Comparison of ENCODE assay signal across 1 cellular context in the genomic region with DNA sequence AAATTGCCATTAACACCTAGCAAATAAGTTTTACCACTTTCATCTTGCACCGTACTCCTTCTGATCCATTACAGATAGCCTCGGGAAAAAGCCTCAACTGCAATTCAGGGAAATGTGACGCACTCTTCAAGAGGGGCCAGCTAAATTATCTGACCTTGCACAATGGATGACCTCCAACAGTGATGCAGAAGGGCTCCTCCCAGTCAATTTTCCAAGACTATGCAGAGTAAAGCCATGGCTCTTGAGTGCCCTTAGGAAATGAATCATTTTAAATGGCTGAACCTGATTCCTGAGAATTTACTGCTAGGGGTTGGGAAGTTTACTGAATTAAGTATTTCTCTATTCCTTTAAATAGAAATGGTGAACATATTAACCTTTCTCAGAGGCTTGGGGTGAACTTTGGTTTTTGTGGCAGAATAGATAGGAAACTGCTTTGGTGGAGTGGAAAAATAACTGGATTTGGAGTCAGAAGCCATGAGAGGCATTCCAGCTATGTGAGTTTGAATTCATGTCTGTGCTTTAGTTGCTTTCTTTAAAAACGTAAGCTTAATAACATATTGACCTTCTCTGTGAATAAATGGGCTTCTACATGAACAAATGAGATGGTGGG.
TF ChIP-seq lines count a peak whose summit lies in the region.

No MANE protein-coding gene starts in this region.

TF ChIP-seq in IMR-90, 13 proteins besides CTCF, POLR2A, EP300 and RAD21 (continued from another document):
- TF ChIP-seq CEBPB (IDR thresholded peaks at IDR 0.05; ENCODE audit: low read depth, low read length) (peak; percentile 45), MXI1 (IDR thresholded peaks at IDR 0.05; ENCODE audit: borderline replicate concordance, low read depth, low read length) (no peak), SMC3 (IDR thresholded peaks at IDR 0.05; ENCODE audit: low read depth, low read length) (no peak)
